Comparison of ENCODE assay signal across 8 cellular contexts in the genomic region with DNA sequence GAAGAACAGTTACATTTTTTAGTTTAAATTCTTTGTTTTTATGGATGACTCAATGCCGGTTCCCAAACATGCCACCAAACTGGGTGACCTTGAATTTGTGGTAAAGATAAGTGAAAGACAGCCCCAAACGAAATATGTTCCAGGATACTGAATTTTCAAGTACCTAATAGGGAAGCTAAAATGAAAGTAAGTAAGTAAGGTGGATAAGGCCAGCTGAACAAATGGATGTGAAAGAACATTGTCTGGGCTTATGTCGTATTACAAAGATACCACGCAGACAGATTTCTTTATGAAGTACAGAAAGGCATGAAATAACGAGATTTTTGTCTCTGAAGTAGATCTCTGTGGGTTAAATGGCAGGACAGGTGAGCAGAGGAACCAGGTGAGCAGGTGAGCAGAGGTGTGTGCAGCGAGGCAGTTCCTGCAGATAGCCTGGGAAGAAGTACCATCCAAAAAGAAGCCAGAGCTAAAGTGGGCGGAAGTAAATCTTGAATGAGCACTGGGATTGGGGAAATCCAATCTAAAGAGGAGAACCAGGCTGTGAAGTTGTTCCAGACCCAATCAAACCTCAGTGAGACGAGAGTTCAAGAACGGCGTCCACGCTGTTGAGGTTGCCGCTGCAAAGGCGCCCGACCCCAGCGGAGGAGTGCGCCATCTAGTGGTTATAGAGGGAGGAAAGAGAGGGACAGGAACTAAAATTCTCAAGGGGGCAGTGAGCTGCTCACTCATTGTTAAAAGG. TPM values are rescaled to one million over a fixed set of nuclear protein-coding genes. Genes with fewer than 3 reads are reported as not detected.
A peak's percentile ranks its signal among the peaks of the same experiment; 100 is the strongest.
DNase-seq lines count a peak whose midpoint lies in the region; TF ChIP-seq lines count a peak whose summit lies in the region.

No MANE protein-coding gene starts in this region.

- DNase-seq in G401 (ENCODE audit: low spot score): peak; percentile 42
- peak; percentile 60 for DNase-seq in H4 (ENCODE audit: low spot score)
- DNase-seq in LNCaP clone FGC (ENCODE audit: low read depth): no peak
- peak; percentile 80 for DNase-seq in SK-MEL-5 (ENCODE audit: low read depth, low spot score)
- DNase-seq in activated naive CD4-positive, alpha-beta T cell (lab: John Stamatoyannopoulos, UW): peak; percentile 21 to 55 (median 52)
- peak; percentile 67 for DNase-seq in glomerular visceral epithelial cell (ENCODE audit: extremely low spot score)
- peak; percentile 71 for DNase-seq in retina
- DNase-seq in cerebellar nuclear complex (lab: John Stamatoyannopoulos, UW): no peak

- peak overlapping the region; percentile 7; the same call in 1 of the 2 replicates for H3K4me3 ChIP-seq in LNCaP clone FGC (ENCODE audit: low read depth, low read length)

- peak; percentile 93 for TF ChIP-seq CTCF in LNCaP clone FGC (IDR thresholded peaks at IDR 0.05; ENCODE audit: control insufficient read depth, extremely low read depth, insufficient read depth)

- in situ Hi-C loops in G401 (cut with HindIII; ENCODE audit: low sequenced_read_pairs) (no loop called here), SK-MEL-5 (cut with HindIII; ENCODE audit: low pct_unique_long_range_greater_than_20kb, low sequenced_read_pairs) (no loop called here)

RNA-seq across cellular contexts. Expression of gene TLR5, which starts 19.6 kb away (rescaled TPM):
- total RNA-seq in G401 (2014; rRNA removed; shearing (Covaris generic)): 1.2 TPM in 1 of 2 replicates, not detected in the other
- total RNA-seq in H4 (2014; rRNA removed; shearing (Covaris generic)): 2.1 TPM in 1 of 2 replicates, not detected in the other
- total RNA-seq in SK-MEL-5 (2014; rRNA removed; shearing (Covaris generic)): 0.05 and 0.48 TPM in 2 replicates
- polyA plus RNA-seq in SK-MEL-5 (2015; cell fraction: cytosol; rRNA removed): 2.0 and 4.9 TPM in 2 replicates
- polyA plus RNA-seq in SK-MEL-5 (2015; cell fraction: nucleus; rRNA removed): 0.56 and 1.0 TPM in 2 replicates

Comparison
In these comparisons a context has a peak if more than half of its experiments do, and no peak if none do; other contexts are left out.
1. DNase-seq: peak in G401 (single experiment), H4 (single experiment), SK-MEL-5 (single experiment), activated naive CD4-positive, alpha-beta T cell (4 of 4), glomerular visceral epithelial cell (single experiment) and retina (single experiment); none in LNCaP clone FGC (single experiment) and cerebellar nuclear complex (0 of 2).